Comparison of ENCODE assay signal across 16 cellular contexts in genomic region chr17:43134774-43135453, GRCh38. TPM values are rescaled to one million over a fixed set of nuclear protein-coding genes. Genes with fewer than 3 reads are reported as not detected.
A peak's percentile ranks its signal among the peaks of the same experiment; 100 is the strongest.
DNase-seq lines count a peak whose midpoint lies in the region; ATAC-seq and TF ChIP-seq lines count a peak whose summit lies in the region.
"Had no signal": no experiment of that assay in that cellular context is flagged by ENCODE, and none has a peak within 500 bp of the region (broad histone marks: within the 10 kb centered on the region; RNA-seq: fewer than 3 reads in every experiment).

No MANE protein-coding gene starts in this region.

- H3K56ac ChIP-seq in H9 (ENCODE audit: insufficient read length, low read depth, low read length) = no peak overlapping the region

- H3K36me3 ChIP-seq in Loucy (ENCODE audit: insufficient read depth, low read length) = no peaks in the 10 kb centered on the region
- H3K36me3 ChIP-seq in sigmoid colon = peaks cover 0 to 38% (median 3%) of the 10 kb centered on the region in 4 donors
- H3K36me3 ChIP-seq in PC-9 (ENCODE audit: low read depth) = 0 out of 2 replicates have a peak, but pooled peaks cover 6% of the 10 kb centered on the region

- H2BK5ac ChIP-seq in H9 (ENCODE audit: insufficient read length, low read length) = no peak overlapping the region

- H3K36me3 Mint-ChIP-seq in H9 (ENCODE audit: insufficient read depth in 1 of 3, low read depth in 3 of 3) = peaks cover 13 to 35% (median 25%) of the 10 kb centered on the region in 3 experiments; a peak in 6 of 7 replicates

- H3K27me3 Mint-ChIP-seq in H9 (ENCODE audit: low read depth) = no peaks in the 10 kb centered on the region; the same call in 1 of the 2 replicates
- H3K27me3 Mint-ChIP-seq: CD4-positive, alpha-beta memory T cell had no signal

- no peak overlapping the region for H2AK5ac ChIP-seq in H9 (ENCODE audit: insufficient read length, low read length)

- no peaks in the 10 kb centered on the region for H3K9me3 Mint-ChIP-seq in H9
- H3K9me3 Mint-ChIP-seq: CD4-positive, alpha-beta memory T cell had no signal

- no peak overlapping the region for H3T11ph ChIP-seq in H9 (ENCODE audit: low read length)

- H3K4ac ChIP-seq in H9 (ENCODE audit: low read depth, low read length) = no peak overlapping the region

- H3K4me1 ChIP-seq in H9 (ENCODE audit: insufficient read depth, low read length) (no peaks in the 10 kb centered on the region; the same call in 1 of the 2 replicates), Loucy (ENCODE audit: insufficient read depth, low read length, poor library complexity, severe bottlenecking) (peaks cover 12% of the 10 kb centered on the region), sigmoid colon (no peaks in the 10 kb centered on the region), PC-9 (replicated peaks; ENCODE audit: insufficient read depth) (no peaks in the 10 kb centered on the region)

- H4K5ac ChIP-seq in H9 (ENCODE audit: insufficient read length, low read depth, low read length) = no peak overlapping the region

- H3K27me3 ChIP-seq in H9 (ENCODE audit: insufficient read depth, low read length) (no peaks in the 10 kb centered on the region), Loucy (ENCODE audit: insufficient read depth, low read length, poor library complexity, severe bottlenecking) (no peaks in the 10 kb centered on the region), sigmoid colon (no peaks in the 10 kb centered on the region), PC-9 (ENCODE audit: insufficient read depth, low read depth) (no peaks in the 10 kb centered on the region)
- H3K27me3 ChIP-seq: BLaER1 had no signal

- TF ChIP-seq CTCF in H9 (conservative IDR thresholded peaks at IDR 0.05) = no peak
- TF ChIP-seq CTCF in Loucy (conservative IDR thresholded peaks at IDR 0.05; ENCODE audit: low read length) = no peak
- TF ChIP-seq CTCF in sigmoid colon (IDR thresholded peaks at IDR 0.05) = no peak
- TF ChIP-seq CTCF in PC-9 (conservative IDR thresholded peaks at IDR 0.05) = no peak

- H3K4me3 ChIP-seq in Loucy (ENCODE audit: low read length, poor library complexity, severe bottlenecking) (no peak overlapping the region), sigmoid colon (no peak overlapping the region), PC-9 (no peak overlapping the region)
- H3K4me3 ChIP-seq: BLaER1 had no signal

- no peak overlapping the region for H3K4me3 Mint-ChIP-seq in H9
- H3K4me3 Mint-ChIP-seq: CD4-positive, alpha-beta memory T cell had no signal

- H2BK15ac ChIP-seq in H9 (ENCODE audit: low read depth, low read length) = no peak overlapping the region

- H3K9me2 ChIP-seq in Loucy (replicated peaks; ENCODE audit: low read depth, low read length) (no peaks in the 10 kb centered on the region), PC-9 (ENCODE audit: insufficient read depth) (no peaks in the 10 kb centered on the region)

- no peak overlapping the region; the same call in 1 of the 2 replicates for H3K14ac ChIP-seq in H9 (ENCODE audit: insufficient read depth, low read length)

- H2BK12ac ChIP-seq in H9 (ENCODE audit: insufficient read length, low read depth, low read length) = no peak overlapping the region

- H2BK120ac ChIP-seq in H9 (ENCODE audit: low read depth, low read length, poor library complexity, severe bottlenecking) = no peak overlapping the region

- intact Hi-C loops in sigmoid colon (cut with DNase I) = no loop called here
- intact Hi-C loops in PC-9 (cut with micrococcal nuclease; ENCODE audit: unreplicated experiment) = no loop called here

- DNase-seq in H9 (peak; percentile 42), islet precursor cell (peak; percentile 49), sigmoid colon (peak; percentile 35), PC-9 (no peak)
- DNase-seq: CD4-positive, alpha-beta memory T cell; DMS53; NCI-H1092; NCI-H1436 treated with DMSO at 0.1 percent for 48 hours; NCI-H2029; NCI-H526; SW 1271 had no signal

- TF ChIP-seq POLR2A in sigmoid colon (IDR thresholded peaks at IDR 0.05) = no peak

- H3K4me2 ChIP-seq in H9 (ENCODE audit: insufficient read depth, insufficient read length, low read length) (no peak overlapping the region), Loucy (ENCODE audit: low read depth, low read length, poor library complexity, severe bottlenecking) (peak overlapping the region; percentile 55), PC-9 (no peak overlapping the region)
- H3K4me2 ChIP-seq: KMS-11 had no signal

- H3K23ac ChIP-seq in H9 (ENCODE audit: insufficient read length, low read depth, low read length) = no peak overlapping the region

- BruUV-seq in PC-9 (replicated peaks; lab: Mats Ljungman, UMichigan) = no TSS peak

- H2AFZ ChIP-seq in H9 (ENCODE audit: low read length) (no peak overlapping the region), Loucy (ENCODE audit: low read length) (no peak overlapping the region), PC-9 (no peak overlapping the region)

- POLR2A ChIA-PET in PC-9 (lab: Charles Lee; ENCODE audit: unreplicated experiment) = no interaction called here

- peaks cover 10 to 12% of the 10 kb centered on the region in 2 experiments for H3K4me1 Mint-ChIP-seq in H9

- no peak overlapping the region for H3K9ac ChIP-seq in H9 (ENCODE audit: extremely low read depth, insufficient read length, low read length)
- no peak overlapping the region for H3K9ac ChIP-seq in Loucy (ENCODE audit: low read depth, low read length, poor library complexity, severe bottlenecking)
- H3K9ac ChIP-seq: BLaER1, KMS-11 had no signal

- no peaks in the 10 kb centered on the region for H3K79me1 ChIP-seq in H9 (ENCODE audit: insufficient read depth, low read depth, low read length, poor library complexity, severe bottlenecking)

- no peak overlapping the region for H4K8ac ChIP-seq in H9 (replicated peaks; ENCODE audit: insufficient read length, low read depth, low read length)

- no peak overlapping the region for H3K18ac ChIP-seq in H9 (ENCODE audit: insufficient read length, low read depth, low read length)

- no peak for ATAC-seq in GM18861 (IDR thresholded peaks at IDR 0.05; ENCODE audit: unreplicated experiment)
- ATAC-seq in HG02610 (IDR thresholded peaks at IDR 0.05; ENCODE audit: unreplicated experiment) = no peak

- no peaks in the 10 kb centered on the region for H3K23me2 ChIP-seq in H9 (ENCODE audit: insufficient read length, low read depth, low read length, poor library complexity, severe bottlenecking)

- no peak overlapping the region for H2BK20ac ChIP-seq in H9 (ENCODE audit: low read depth, low read length, poor library complexity, severe bottlenecking)

- peak overlapping the region in 1 of 3 experiments; percentile 53; a peak in 1 of 7 replicates for H3K27ac Mint-ChIP-seq in H9
- H3K27ac Mint-ChIP-seq: CD4-positive, alpha-beta memory T cell had no signal

- no peak overlapping the region for H3K27ac ChIP-seq in H9 (ENCODE audit: insufficient read length, low read depth, low read length)
- H3K27ac ChIP-seq in sigmoid colon = no peak overlapping the region
- H3K27ac ChIP-seq in PC-9 = no peak overlapping the region
- H3K27ac ChIP-seq: KMS-11 had no signal

- H3K9me3 ChIP-seq in H9 (ENCODE audit: control insufficient read depth, low read depth, low read length) (no peaks in the 10 kb centered on the region), Loucy (ENCODE audit: insufficient read depth, low read depth, low read length) (no peaks in the 10 kb centered on the region), sigmoid colon (no peaks in the 10 kb centered on the region), PC-9 (ENCODE audit: insufficient read depth, low read depth) (no peaks in the 10 kb centered on the region)
- H3K9me3 ChIP-seq: BLaER1 had no signal

- H4K91ac ChIP-seq in H9 (ENCODE audit: insufficient read length, low read depth, low read length) = no peak overlapping the region

- WGBS in H9 (ENCODE audit: extremely low coverage, insufficient read length, low lambda C conversion rate) = no CpG with 5 or more reads among the region's 25 CpGs
- 96 to 97% methylated on average over 25 of the region's 25 CpGs for WGBS in sigmoid colon, 2 donors

- no peaks in the 10 kb centered on the region for H4K20me1 ChIP-seq in H9 (ENCODE audit: control insufficient read depth, insufficient read depth, insufficient read length)
- H4K20me1 ChIP-seq in Loucy (ENCODE audit: insufficient read depth, low read length, poor library complexity, severe bottlenecking) = no peaks in the 10 kb centered on the region
- peaks cover 26% of the 10 kb centered on the region for H4K20me1 ChIP-seq in PC-9 (ENCODE audit: insufficient read depth)
- H4K20me1 ChIP-seq: BLaER1 had no signal

- 0 out of 2 replicates have a peak, but pooled peaks cover 5% of the 10 kb centered on the region for H3F3A ChIP-seq in Loucy (ENCODE audit: low read depth)
- peaks cover 14% of the 10 kb centered on the region; the same call in 1 of the 2 replicates for H3F3A ChIP-seq in PC-9 (ENCODE audit: insufficient read depth, low read depth)

- no peak for TF ChIP-seq EP300 in sigmoid colon (IDR thresholded peaks at IDR 0.05)

- no peaks in the 10 kb centered on the region for H3K79me2 ChIP-seq in H9 (ENCODE audit: insufficient read depth, low read length)
- H3K79me2 ChIP-seq in Loucy (ENCODE audit: insufficient read depth, low read length) = 0 out of 2 replicates have a peak, but pooled peaks cover 7% of the 10 kb centered on the region
- H3K79me2 ChIP-seq in PC-9 (ENCODE audit: low read depth) = peaks cover 8% of the 10 kb centered on the region; the same call in 1 of the 2 replicates

- CTCF ChIA-PET in PC-9 (lab: Charles Lee) = no interaction called here

RNA-seq across cellular contexts. Expression of gene BRCA1, which starts 9.8 kb away (rescaled TPM):
- total RNA-seq in H9 (2021) = 31.0 and 32.3 TPM in 2 replicates
- 10 to 100 TPM in 1 of 4 donors, 1 to 10 TPM in 3; 5.4 to 10.2 (median 6.1) TPM for total RNA-seq in sigmoid colon
- polyA plus RNA-seq in sigmoid colon = 1 to 10 TPM in 2 of 3 donors, under 1 TPM in 1; 0.60 to 9.9 (median 2.5) TPM
- 40.9 and 52.0 TPM in 2 replicates for total RNA-seq in PC-9 (2021)

RNA-seq across cellular contexts. Expression of gene NBR1, which starts 36.1 kb away (rescaled TPM):
- total RNA-seq in H9 (2021) (34.2 and 34.6 TPM in 2 replicates), sigmoid colon (10 to 100 TPM; 77.5 to 98.1 (median 81.5) TPM), PC-9 (2021) (80.5 and 93.7 TPM in 2 replicates)
- 10 to 100 TPM; 50.9 to 93.4 (median 74.5) TPM for polyA plus RNA-seq in sigmoid colon

Comparison
In these comparisons a context has a peak if more than half of its experiments do, and no peak if none do; other contexts are left out.
1. DNase-seq: peak in H9 (single experiment), islet precursor cell (single experiment) and sigmoid colon (single experiment); none in PC-9 (0 of 2).